ENCODE assay signal across 17 cellular contexts in the genomic region with DNA sequence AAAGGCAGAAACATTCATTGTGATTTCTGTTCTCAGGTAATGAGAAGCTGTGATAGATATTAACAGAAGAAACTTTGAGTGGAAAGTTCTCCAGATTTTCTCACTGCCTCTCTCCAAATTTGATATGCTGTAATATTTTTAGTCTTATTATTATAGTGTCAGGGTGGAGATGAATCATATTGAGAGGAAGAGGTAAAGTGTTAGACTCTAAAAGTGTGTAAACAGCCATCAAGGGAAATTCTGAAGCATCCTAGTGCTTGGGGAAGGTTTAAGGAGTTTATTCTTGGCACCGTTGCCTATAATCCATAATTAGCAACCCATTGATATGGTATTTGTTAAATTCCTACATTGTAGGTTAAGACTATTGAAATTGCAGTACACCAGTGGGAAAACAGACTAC.
"Had no signal": no experiment of that assay in that cellular context is flagged by ENCODE, and none has a peak within 500 bp of the region (broad histone marks: within the 10 kb centered on the region; RNA-seq: fewer than 3 reads in every experiment).

No MANE protein-coding gene starts in this region.

- H3K36me3 Mint-ChIP-seq: activated naive CD8-positive, alpha-beta T cell treated with anti-CD3 and anti-CD28 coated beads, Interleukin-2, amount 10 ng/mL, durations not matched to agents 7 days and 5 days; immature natural killer cell had no signal

- H3K4me3 Mint-ChIP-seq: activated CD4-positive, alpha-beta memory T cell treated with anti-CD3 and anti-CD28 coated beads, Interleukin-2, amount 10 ng/mL, durations not matched to agents 7 days and 5 days; activated naive CD8-positive, alpha-beta T cell treated with anti-CD3 and anti-CD28 coated beads, Interleukin-2, amount 10 ng/mL, durations not matched to agents 7 days and 5 days; effector memory CD8-positive, alpha-beta T cell; immature natural killer cell; neural crest cell had no signal

- H3K9me3 Mint-ChIP-seq: activated CD4-positive, alpha-beta memory T cell treated with anti-CD3 and anti-CD28 coated beads, Interleukin-2, amount 10 ng/mL, durations not matched to agents 7 days and 5 days; activated naive CD8-positive, alpha-beta T cell treated with anti-CD3 and anti-CD28 coated beads, Interleukin-2, amount 10 ng/mL, durations not matched to agents 7 days and 5 days; activated T-helper 2 cell treated with anti-CD3 and anti-CD28 coated beads, Interferon-gamma antibody, Interleukin-2, Interleukin-4, amounts not matched to agents 10 μg/mL and 5 μg/mL and 100 μg/mL, durations not matched to agents 14 hours and 24 hours and 36 hours; effector memory CD8-positive, alpha-beta T cell; immature natural killer cell; neural crest cell had no signal

- H3K27ac Mint-ChIP-seq: activated CD4-positive, alpha-beta memory T cell treated with anti-CD3 and anti-CD28 coated beads, Interleukin-2, amount 10 ng/mL, durations not matched to agents 7 days and 5 days; activated naive CD8-positive, alpha-beta T cell treated with anti-CD3 and anti-CD28 coated beads, Interleukin-2, amount 10 ng/mL, durations not matched to agents 7 days and 5 days; effector memory CD8-positive, alpha-beta T cell; immature natural killer cell had no signal

- DNase-seq: activated CD4-positive, alpha-beta memory T cell treated with anti-CD3 and anti-CD28 coated beads, Interleukin-2, amount 10 ng/mL, durations not matched to agents 7 days and 5 days; activated CD4-positive, alpha-beta T cell treated with anti-CD3 and anti-CD28 coated beads for 1 hour; activated CD8-positive, alpha-beta memory T cell treated with anti-CD3 and anti-CD28 coated beads, Interleukin-2, amount 50 U/mL, for 48 hours; activated naive CD8-positive, alpha-beta T cell treated with anti-CD3 and anti-CD28 coated beads, Interleukin-2, amount 10 ng/mL, durations not matched to agents 7 days and 5 days; body of pancreas; dermis blood vessel endothelial cell; effector memory CD8-positive, alpha-beta T cell; immature natural killer cell; kidney glomerular epithelial cell; left ventricle myocardium inferior; retina; SJCRH30; spleen; stimulated activated naive CD4-positive, alpha-beta T cell treated with Interleukin-2 at 50 U/mL for 16 hours; transverse colon had no signal

- ATAC-seq: body of pancreas; effector memory CD8-positive, alpha-beta T cell had no signal
